In the genomic region with DNA sequence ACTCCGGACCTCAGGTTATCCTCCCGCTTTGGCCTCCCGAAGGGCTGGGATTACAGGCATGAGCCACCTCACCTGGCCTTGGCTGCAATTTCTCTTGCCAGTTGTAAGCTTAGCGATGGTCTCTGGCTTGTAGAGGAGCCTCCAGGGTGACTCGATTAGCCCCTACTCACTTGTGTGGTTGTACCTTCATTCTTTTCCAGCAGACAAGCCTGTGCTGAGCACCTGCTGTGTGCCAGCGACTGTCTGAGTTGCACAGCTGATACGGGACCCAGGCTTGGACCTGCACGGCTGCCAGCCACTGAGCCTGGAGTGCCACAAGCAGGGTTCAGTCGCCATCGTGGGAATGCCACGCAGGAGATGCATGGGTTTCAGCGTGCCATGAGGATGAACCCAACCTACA, we compare ENCODE assay signal across 1 cellular context.
TF ChIP-seq lines count a peak whose summit lies in the region.

No MANE protein-coding gene starts in this region.

TF ChIP-seq in IMR-90, 13 proteins besides CTCF, POLR2A, EP300 and RAD21:
- TF ChIP-seq RCOR1 (IDR thresholded peaks at IDR 0.05; ENCODE audit: insufficient replicate concordance, low read length) = no peak
- no peak for TF ChIP-seq RFX5 (IDR thresholded peaks at IDR 0.05; ENCODE audit: low read depth, low read length)
- TF ChIP-seq, protein P1, sequence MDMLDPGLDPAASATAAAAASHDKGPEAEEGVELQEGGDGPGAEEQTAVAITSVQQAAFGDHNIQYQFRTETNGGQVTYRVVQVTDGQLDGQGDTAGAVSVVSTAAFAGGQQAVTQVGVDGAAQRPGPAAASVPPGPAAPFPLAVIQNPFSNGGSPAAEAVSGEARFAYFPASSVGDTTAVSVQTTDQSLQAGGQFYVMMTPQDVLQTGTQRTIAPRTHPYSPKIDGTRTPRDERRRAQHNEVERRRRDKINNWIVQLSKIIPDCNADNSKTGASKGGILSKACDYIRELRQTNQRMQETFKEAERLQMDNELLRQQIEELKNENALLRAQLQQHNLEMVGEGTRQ (IDR thresholded peaks at IDR 0.05; ENCODE audit: low read depth, low read length) = no peak
- TF ChIP-seq SMC3 (IDR thresholded peaks at IDR 0.05; ENCODE audit: low read depth, low read length) = no peak
- TF ChIP-seq MAFK (IDR thresholded peaks at IDR 0.05; ENCODE audit: low read depth, low read length) = no peak
- no peak for TF ChIP-seq FOS (IDR thresholded peaks at IDR 0.05; ENCODE audit: low read depth, low read length)
- TF ChIP-seq CHD1 (IDR thresholded peaks at IDR 0.05; ENCODE audit: low read depth, low read length) = no peak
- TF ChIP-seq MXI1 (IDR thresholded peaks at IDR 0.05; ENCODE audit: borderline replicate concordance, low read depth, low read length) = no peak
- TF ChIP-seq NFE2L2 (IDR thresholded peaks at IDR 0.05; ENCODE audit: low read depth, low read length) = no peak
- TF ChIP-seq CEBPB (IDR thresholded peaks at IDR 0.05; ENCODE audit: low read depth, low read length) = no peak
- no peak for TF ChIP-seq MAZ (IDR thresholded peaks at IDR 0.05; ENCODE audit: borderline replicate concordance, low read depth, low read length)
- TF ChIP-seq BHLHE40 (IDR thresholded peaks at IDR 0.05; ENCODE audit: low read depth, low read length) = no peak
- no peak for TF ChIP-seq ELK1 (IDR thresholded peaks at IDR 0.05; ENCODE audit: borderline replicate concordance, low read depth, low read length)
